Comparison of ENCODE assay signal across 1 cellular context in the genomic region with DNA sequence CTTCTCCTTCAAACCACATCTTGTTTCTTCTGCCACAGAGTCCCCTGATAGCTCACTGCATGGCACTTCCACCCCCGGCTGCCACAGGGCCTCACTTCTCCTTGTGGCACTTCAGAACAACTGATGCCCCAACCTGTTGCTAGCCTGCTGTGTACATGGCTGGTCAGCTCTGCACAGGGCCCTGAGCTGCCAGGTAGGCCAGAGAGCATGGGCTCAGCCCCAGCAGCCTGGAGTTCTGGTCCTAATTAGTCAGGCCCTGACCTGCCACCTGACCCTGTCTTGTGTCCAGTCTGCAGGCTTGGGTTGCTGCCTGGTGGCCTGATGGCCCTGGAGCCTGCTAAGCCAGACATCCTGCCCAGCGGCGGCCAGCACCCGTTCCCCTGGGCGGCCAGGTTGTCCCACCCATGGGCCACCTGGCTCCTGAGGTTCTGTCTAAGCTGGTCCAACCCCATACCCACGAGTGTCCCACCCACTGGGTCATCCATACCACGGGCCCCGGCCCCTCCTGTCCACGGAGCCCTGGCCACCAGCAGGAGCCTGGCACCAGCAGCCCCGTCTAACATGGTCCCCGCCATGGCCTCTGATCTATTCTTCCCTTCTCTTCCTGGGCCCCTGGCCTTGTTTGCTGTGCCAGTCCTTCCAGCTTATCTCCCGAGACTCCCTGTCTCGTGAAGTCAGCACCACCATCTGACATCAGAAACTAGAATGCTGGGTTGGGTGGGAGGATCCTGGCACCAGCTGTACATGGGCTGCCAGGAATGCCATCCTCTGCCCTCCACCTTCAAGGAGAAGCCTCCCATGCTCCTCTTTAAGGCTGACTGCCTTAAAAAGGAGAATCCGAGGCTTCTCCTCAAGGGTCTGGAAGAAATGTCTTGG.
TF ChIP-seq lines count a peak whose summit lies in the region.

No MANE protein-coding gene starts in this region.

TF ChIP-seq in HepG2, 621 proteins besides CTCF, POLR2A, EP300 and RAD21 (continues in another document):
- peak; percentile 29; the same call in 1 of the 2 replicates for TF ChIP-seq HIC2 (CRISPR knock-in tag; IDR thresholded peaks at IDR 0.05; ENCODE audit: low read depth)
- TF ChIP-seq, protein P1, sequence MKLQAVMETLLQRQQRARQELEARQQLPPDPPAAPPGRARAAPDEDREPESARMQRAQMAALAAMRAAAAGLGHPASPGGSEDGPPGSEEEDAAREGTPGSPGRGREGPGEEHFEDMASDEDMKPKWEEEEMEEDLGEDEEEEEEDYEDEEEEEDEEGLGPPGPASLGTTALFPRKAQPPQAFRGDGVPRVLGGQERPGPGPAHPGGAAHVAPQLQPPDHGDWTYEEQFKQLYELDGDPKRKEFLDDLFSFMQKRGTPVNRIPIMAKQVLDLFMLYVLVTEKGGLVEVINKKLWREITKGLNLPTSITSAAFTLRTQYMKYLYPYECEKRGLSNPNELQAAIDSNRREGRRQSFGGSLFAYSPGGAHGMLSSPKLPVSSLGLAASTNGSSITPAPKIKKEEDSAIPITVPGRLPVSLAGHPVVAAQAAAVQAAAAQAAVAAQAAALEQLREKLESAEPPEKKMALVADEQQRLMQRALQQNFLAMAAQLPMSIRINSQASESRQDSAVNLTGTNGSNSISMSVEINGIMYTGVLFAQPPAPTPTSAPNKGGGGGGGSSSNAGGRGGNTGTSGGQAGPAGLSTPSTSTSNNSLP (IDR thresholded peaks at IDR 0.05; ENCODE audit: low read depth, low read length): no peak
- TF ChIP-seq NFE2L2 (IDR thresholded peaks at IDR 0.05; ENCODE audit: low read length): no peak
- TF ChIP-seq, protein P2, sequence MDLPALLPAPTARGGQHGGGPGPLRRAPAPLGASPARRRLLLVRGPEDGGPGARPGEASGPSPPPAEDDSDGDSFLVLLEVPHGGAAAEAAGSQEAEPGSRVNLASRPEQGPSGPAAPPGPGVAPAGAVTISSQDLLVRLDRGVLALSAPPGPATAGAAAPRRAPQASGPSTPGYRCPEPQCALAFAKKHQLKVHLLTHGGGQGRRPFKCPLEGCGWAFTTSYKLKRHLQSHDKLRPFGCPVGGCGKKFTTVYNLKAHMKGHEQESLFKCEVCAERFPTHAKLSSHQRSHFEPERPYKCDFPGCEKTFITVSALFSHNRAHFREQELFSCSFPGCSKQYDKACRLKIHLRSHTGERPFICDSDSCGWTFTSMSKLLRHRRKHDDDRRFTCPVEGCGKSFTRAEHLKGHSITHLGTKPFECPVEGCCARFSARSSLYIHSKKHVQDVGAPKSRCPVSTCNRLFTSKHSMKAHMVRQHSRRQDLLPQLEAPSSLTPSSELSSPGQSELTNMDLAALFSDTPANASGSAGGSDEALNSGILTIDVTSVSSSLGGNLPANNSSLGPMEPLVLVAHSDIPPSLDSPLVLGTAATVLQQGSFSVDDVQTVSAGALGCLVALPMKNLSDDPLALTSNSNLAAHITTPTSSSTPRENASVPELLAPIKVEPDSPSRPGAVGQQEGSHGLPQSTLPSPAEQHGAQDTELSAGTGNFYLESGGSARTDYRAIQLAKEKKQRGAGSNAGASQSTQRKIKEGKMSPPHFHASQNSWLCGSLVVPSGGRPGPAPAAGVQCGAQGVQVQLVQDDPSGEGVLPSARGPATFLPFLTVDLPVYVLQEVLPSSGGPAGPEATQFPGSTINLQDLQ (CRISPR knock-in tag; IDR thresholded peaks at IDR 0.05): 0 out of 2 replicates have a peak, but pooled peaks have one; percentile 45
- TF ChIP-seq, protein P3, sequence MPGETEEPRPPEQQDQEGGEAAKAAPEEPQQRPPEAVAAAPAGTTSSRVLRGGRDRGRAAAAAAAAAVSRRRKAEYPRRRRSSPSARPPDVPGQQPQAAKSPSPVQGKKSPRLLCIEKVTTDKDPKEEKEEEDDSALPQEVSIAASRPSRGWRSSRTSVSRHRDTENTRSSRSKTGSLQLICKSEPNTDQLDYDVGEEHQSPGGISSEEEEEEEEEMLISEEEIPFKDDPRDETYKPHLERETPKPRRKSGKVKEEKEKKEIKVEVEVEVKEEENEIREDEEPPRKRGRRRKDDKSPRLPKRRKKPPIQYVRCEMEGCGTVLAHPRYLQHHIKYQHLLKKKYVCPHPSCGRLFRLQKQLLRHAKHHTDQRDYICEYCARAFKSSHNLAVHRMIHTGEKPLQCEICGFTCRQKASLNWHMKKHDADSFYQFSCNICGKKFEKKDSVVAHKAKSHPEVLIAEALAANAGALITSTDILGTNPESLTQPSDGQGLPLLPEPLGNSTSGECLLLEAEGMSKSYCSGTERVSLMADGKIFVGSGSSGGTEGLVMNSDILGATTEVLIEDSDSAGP (CRISPR knock-in tag; IDR thresholded peaks at IDR 0.05; ENCODE audit: borderline replicate concordance): 0 out of 2 replicates have a peak, but pooled peaks have one; percentile 13
- no peak for TF ChIP-seq NRL (CRISPR knock-in tag; IDR thresholded peaks at IDR 0.05; ENCODE audit: borderline replicate concordance)
- TF ChIP-seq ZKSCAN8 (CRISPR knock-in tag; IDR thresholded peaks at IDR 0.05; ENCODE audit: borderline replicate concordance): no peak
- no peak for TF ChIP-seq ZNF367 (CRISPR knock-in tag; IDR thresholded peaks at IDR 0.05; ENCODE audit: borderline replicate concordance)
- no peak for TF ChIP-seq TFAP4 (IDR thresholded peaks at IDR 0.05; ENCODE audit: borderline replicate concordance, low read depth)
- TF ChIP-seq JDP2 (CRISPR knock-in tag; IDR thresholded peaks at IDR 0.05; ENCODE audit: borderline replicate concordance): no peak
- TF ChIP-seq IKZF4 (CRISPR knock-in tag; IDR thresholded peaks at IDR 0.05; ENCODE audit: borderline replicate concordance, low read depth, not compliant biosample characterization): no peak
- TF ChIP-seq GPN1 (CRISPR knock-in tag; IDR thresholded peaks at IDR 0.05; ENCODE audit: borderline replicate concordance): no peak
- no peak for TF ChIP-seq TARDBP (CRISPR knock-in tag; IDR thresholded peaks at IDR 0.05)
- TF ChIP-seq ZC3H13 (CRISPR knock-in tag; IDR thresholded peaks at IDR 0.05): no peak; the same call in 1 of the 2 replicates
- no peak for TF ChIP-seq ZBTB7B (CRISPR knock-in tag; IDR thresholded peaks at IDR 0.05)
- TF ChIP-seq MXD1 (CRISPR knock-in tag; IDR thresholded peaks at IDR 0.05): no peak; the same call in 1 of the 2 replicates
- TF ChIP-seq ZNF773 (CRISPR knock-in tag; IDR thresholded peaks at IDR 0.05; ENCODE audit: borderline replicate concordance): no peak
- TF ChIP-seq ZNF282 (IDR thresholded peaks at IDR 0.05; ENCODE audit: partially characterized antibody): no peak
- no peak for TF ChIP-seq ZNF747 (CRISPR knock-in tag; IDR thresholded peaks at IDR 0.05; ENCODE audit: borderline replicate concordance)
- TF ChIP-seq PREB (CRISPR knock-in tag; IDR thresholded peaks at IDR 0.05): no peak
- TF ChIP-seq ZNF501 (CRISPR knock-in tag; IDR thresholded peaks at IDR 0.05): no peak
- no peak for TF ChIP-seq ISL2 (CRISPR knock-in tag; IDR thresholded peaks at IDR 0.05)
- peak; percentile 22; the same call in 1 of the 2 replicates for TF ChIP-seq MED1 (CRISPR knock-in tag; IDR thresholded peaks at IDR 0.05)
- TF ChIP-seq NR2C2 (CRISPR knock-in tag; IDR thresholded peaks at IDR 0.05; ENCODE audit: borderline replicate concordance): no peak
- TF ChIP-seq TSC22D2 (CRISPR knock-in tag; IDR thresholded peaks at IDR 0.05; ENCODE audit: borderline replicate concordance): no peak
- TF ChIP-seq THAP9 (CRISPR knock-in tag; IDR thresholded peaks at IDR 0.05; ENCODE audit: borderline replicate concordance): no peak
- 0 out of 2 replicates have a peak, but pooled peaks have one; percentile 38 for TF ChIP-seq EEA1 (CRISPR knock-in tag; IDR thresholded peaks at IDR 0.05; ENCODE audit: borderline replicate concordance)
- TF ChIP-seq ZNF589 (CRISPR knock-in tag; conservative IDR thresholded peaks at IDR 0.05): no peak
- TF ChIP-seq SALL1 (CRISPR knock-in tag; IDR thresholded peaks at IDR 0.05): no peak
- TF ChIP-seq ZNF7 (CRISPR knock-in tag; IDR thresholded peaks at IDR 0.05): no peak
- TF ChIP-seq ZEB1 (IDR thresholded peaks at IDR 0.05; ENCODE audit: insufficient replicate concordance, low read depth): no peak
- TF ChIP-seq KLF13 (CRISPR knock-in tag; IDR thresholded peaks at IDR 0.05): no peak
- no peak for TF ChIP-seq NCOR1 (IDR thresholded peaks at IDR 0.05; ENCODE audit: borderline replicate concordance, low read length)
- TF ChIP-seq ZNF672 (CRISPR knock-in tag; IDR thresholded peaks at IDR 0.05): no peak
- no peak for TF ChIP-seq GATA4 (IDR thresholded peaks at IDR 0.05; ENCODE audit: borderline replicate concordance, low read depth)
- no peak for TF ChIP-seq ELF3 (CRISPR knock-in tag; IDR thresholded peaks at IDR 0.05)
- 0 out of 2 replicates have a peak, but pooled peaks have one; percentile 9 for TF ChIP-seq ZFY (CRISPR knock-in tag; IDR thresholded peaks at IDR 0.05)
- TF ChIP-seq ZBTB20 (CRISPR knock-in tag; IDR thresholded peaks at IDR 0.05; ENCODE audit: borderline replicate concordance, low read depth): no peak
- TF ChIP-seq, protein P4, sequence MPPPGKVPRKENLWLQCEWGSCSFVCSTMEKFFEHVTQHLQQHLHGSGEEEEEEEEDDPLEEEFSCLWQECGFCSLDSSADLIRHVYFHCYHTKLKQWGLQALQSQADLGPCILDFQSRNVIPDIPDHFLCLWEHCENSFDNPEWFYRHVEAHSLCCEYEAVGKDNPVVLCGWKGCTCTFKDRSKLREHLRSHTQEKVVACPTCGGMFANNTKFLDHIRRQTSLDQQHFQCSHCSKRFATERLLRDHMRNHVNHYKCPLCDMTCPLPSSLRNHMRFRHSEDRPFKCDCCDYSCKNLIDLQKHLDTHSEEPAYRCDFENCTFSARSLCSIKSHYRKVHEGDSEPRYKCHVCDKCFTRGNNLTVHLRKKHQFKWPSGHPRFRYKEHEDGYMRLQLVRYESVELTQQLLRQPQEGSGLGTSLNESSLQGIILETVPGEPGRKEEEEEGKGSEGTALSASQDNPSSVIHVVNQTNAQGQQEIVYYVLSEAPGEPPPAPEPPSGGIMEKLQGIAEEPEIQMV (CRISPR knock-in tag; IDR thresholded peaks at IDR 0.05; ENCODE audit: low read depth): no peak
- no peak for TF ChIP-seq ZNF746 (CRISPR knock-in tag; IDR thresholded peaks at IDR 0.05)
- no peak for TF ChIP-seq ARHGAP35 (CRISPR knock-in tag; IDR thresholded peaks at IDR 0.05; ENCODE audit: borderline replicate concordance)
- TF ChIP-seq BCL3 (CRISPR knock-in tag; IDR thresholded peaks at IDR 0.05): no peak
- TF ChIP-seq ZNF264 (CRISPR knock-in tag; IDR thresholded peaks at IDR 0.05): no peak
